ENCODE assay signal across 18 cellular contexts in genomic region chr4:70061980-70062379, GRCh38. TPM values are rescaled to one million over a fixed set of nuclear protein-coding genes. Genes with fewer than 3 reads are reported as not detected.
DNase-seq lines count a peak whose midpoint lies in the region; ATAC-seq and TF ChIP-seq lines count a peak whose summit lies in the region.
"Had no signal": no experiment of that assay in that cellular context is flagged by ENCODE, and none has a peak within 500 bp of the region (broad histone marks: within the 10 kb centered on the region; RNA-seq: fewer than 3 reads in every experiment).

No MANE protein-coding gene starts in this region.

- H3K4me3 Mint-ChIP-seq in progenitor cell of endocrine pancreas (ENCODE audit: low read depth), result no peak overlapping the region
- H3K4me3 Mint-ChIP-seq: activated B cell treated with CpG ODN at 0.5 μM for 24 hours; activated naive CD8-positive, alpha-beta T cell treated with anti-CD3 and anti-CD28 coated beads, Interleukin-2, amount 10 ng/mL, durations not matched to agents 7 days and 5 days; neural crest cell had no signal

- H3K4me1 Mint-ChIP-seq in progenitor cell of endocrine pancreas (ENCODE audit: low read depth), result peaks cover 20% of the 10 kb centered on the region
- H3K4me1 Mint-ChIP-seq: activated B cell treated with CpG ODN at 0.5 μM for 24 hours; activated naive CD8-positive, alpha-beta T cell treated with anti-CD3 and anti-CD28 coated beads, Interleukin-2, amount 10 ng/mL, durations not matched to agents 7 days and 5 days; neural crest cell had no signal

- peaks cover 2% of the 10 kb centered on the region for H3K9me3 Mint-ChIP-seq in progenitor cell of endocrine pancreas (ENCODE audit: low read depth)
- H3K9me3 Mint-ChIP-seq: activated B cell treated with CpG ODN at 0.5 μM for 24 hours; activated naive CD8-positive, alpha-beta T cell treated with anti-CD3 and anti-CD28 coated beads, Interleukin-2, amount 10 ng/mL, durations not matched to agents 7 days and 5 days; neural crest cell had no signal

- H3K27ac Mint-ChIP-seq in progenitor cell of endocrine pancreas, result no peak overlapping the region
- H3K27ac Mint-ChIP-seq: activated B cell treated with CpG ODN at 0.5 μM for 24 hours; activated naive CD8-positive, alpha-beta T cell treated with anti-CD3 and anti-CD28 coated beads, Interleukin-2, amount 10 ng/mL, durations not matched to agents 7 days and 5 days had no signal

- no peaks in the 10 kb centered on the region for H3K27me3 Mint-ChIP-seq in progenitor cell of endocrine pancreas
- H3K27me3 Mint-ChIP-seq: activated B cell treated with CpG ODN at 0.5 μM for 24 hours; activated naive CD8-positive, alpha-beta T cell treated with anti-CD3 and anti-CD28 coated beads, Interleukin-2, amount 10 ng/mL, durations not matched to agents 7 days and 5 days had no signal

- H3K36me3 Mint-ChIP-seq in progenitor cell of endocrine pancreas (ENCODE audit: insufficient read depth), result no peaks in the 10 kb centered on the region
- H3K36me3 Mint-ChIP-seq: activated naive CD8-positive, alpha-beta T cell treated with anti-CD3 and anti-CD28 coated beads, Interleukin-2, amount 10 ng/mL, durations not matched to agents 7 days and 5 days had no signal

- DNase-seq in progenitor cell of endocrine pancreas (ENCODE audit: low spot score, unreplicated experiment) (no peak), cerebellar cortex (ENCODE audit: low spot score) (no peak), HCEC 1CT (no peak), DMS153 treated with DMSO at 0.1 percent for 48 hours (lab: John Stamatoyannopoulos, UW; ENCODE audit: unreplicated experiment) (no peak)
- DNase-seq: activated B cell treated with CpG ODN at 0.5 μM for 24 hours; activated naive CD8-positive, alpha-beta T cell treated with anti-CD3 and anti-CD28 coated beads, Interleukin-2, amount 10 ng/mL, durations not matched to agents 7 days and 5 days; esophagus squamous epithelium; hypothalamus; SK-N-SH had no signal

- no peak for TF ChIP-seq CTCF in progenitor cell of endocrine pancreas (IDR thresholded peaks at IDR 0.05; ENCODE audit: unreplicated experiment)

- ATAC-seq in GM18873 (IDR thresholded peaks at IDR 0.05; ENCODE audit: low FRiP score, unreplicated experiment), result peak; percentile 95
- ATAC-seq in GM21529 (IDR thresholded peaks at IDR 0.05; ENCODE audit: unreplicated experiment), result peak; percentile 78
- ATAC-seq in HG02981 (IDR thresholded peaks at IDR 0.05; ENCODE audit: unreplicated experiment), result peak; percentile 97
- peak; percentile 89 for ATAC-seq in HG03558 (IDR thresholded peaks at IDR 0.05; ENCODE audit: extremely low read depth, unreplicated experiment)
- ATAC-seq: sciatic nerve had no signal

RNA-seq across cellular contexts. Expression of gene HTN1, which starts 11.7 kb away (rescaled TPM):
- not detected in 2 replicates for total RNA-seq in progenitor cell of endocrine pancreas
- total RNA-seq: activated B cell treated with CpG ODN at 0.5 μM for 24 hours; activated naive CD8-positive, alpha-beta T cell treated with anti-CD3 and anti-CD28 coated beads, Interleukin-2, amount 10 ng/mL, durations not matched to agents 7 days and 5 days; Daoy; esophagus squamous epithelium; lower leg skin; M059J; neural crest cell; sciatic nerve had no signal

RNA-seq across cellular contexts. Expression of gene HTN3, which starts 33.7 kb away (rescaled TPM):
- total RNA-seq in progenitor cell of endocrine pancreas, result not detected in 2 replicates
- total RNA-seq: activated B cell treated with CpG ODN at 0.5 μM for 24 hours; activated naive CD8-positive, alpha-beta T cell treated with anti-CD3 and anti-CD28 coated beads, Interleukin-2, amount 10 ng/mL, durations not matched to agents 7 days and 5 days; Daoy; esophagus squamous epithelium; lower leg skin; M059J; neural crest cell; sciatic nerve had no signal
